In genomic region chr13:108924154-108924940, GRCh38 we compare ENCODE assay signal across 22 cellular contexts.
DNase-seq lines count a peak whose midpoint lies in the region; TF ChIP-seq lines count a peak whose summit lies in the region.
"Had no signal": no experiment of that assay in that cellular context is flagged by ENCODE, and none has a peak within 500 bp of the region (broad histone marks: within the 10 kb centered on the region; RNA-seq: fewer than 3 reads in every experiment).

No MANE protein-coding gene starts in this region.

- no peak for TF ChIP-seq CTCF in fibroblast of lung (conservative IDR thresholded peaks at IDR 0.05 in 1 of 2, IDR thresholded peaks at IDR 0.05 in 1 of 2; ENCODE audit: low read depth in 1 of 2, low read length in 2 of 2)

- no peak overlapping the region for H3K27ac ChIP-seq in fibroblast of lung (ENCODE audit: insufficient read depth, low read length)
- H3K27ac ChIP-seq: dorsolateral prefrontal cortex, esophagus squamous epithelium, hepatocyte, prostate gland had no signal

- no peaks in the 10 kb centered on the region for H3K4me1 Mint-ChIP-seq in activated T-cell treated with anti-CD3 and anti-CD28 coated beads, Interleukin-2, amount 50 U/mL, for 24 hours (ENCODE audit: low read depth)
- H3K4me1 Mint-ChIP-seq: brain, IgD-negative memory B cell, nephron progenitor cell, WTC11 had no signal

- H3K36me3 Mint-ChIP-seq in activated T-cell treated with anti-CD3 and anti-CD28 coated beads, Interleukin-2, amount 50 U/mL, for 24 hours (ENCODE audit: low read depth) = no peaks in the 10 kb centered on the region
- H3K36me3 Mint-ChIP-seq: activated naive CD8-positive, alpha-beta T cell; brain; IgD-negative memory B cell; WTC11 had no signal

- H3K27ac Mint-ChIP-seq in activated T-cell treated with anti-CD3 and anti-CD28 coated beads, Interleukin-2, amount 50 U/mL, for 24 hours = no peak overlapping the region
- H3K27ac Mint-ChIP-seq: activated naive CD8-positive, alpha-beta T cell; activated T-cell treated with anti-CD3 and anti-CD28 coated beads, Interleukin-2, amount 50 U/mL, for 72 hours; brain; IgD-negative memory B cell; nephron progenitor cell; WTC11 had no signal

- H3K36me3 ChIP-seq in H7 (replicated peaks; ENCODE audit: control insufficient read depth, insufficient read depth, low read length) (no peaks in the 10 kb centered on the region), fibroblast of lung (ENCODE audit: control insufficient read depth, insufficient read depth, low read length) (no peaks in the 10 kb centered on the region)
- H3K36me3 ChIP-seq: esophagus squamous epithelium, prostate gland had no signal

- no peaks in the 10 kb centered on the region for H3K9me3 Mint-ChIP-seq in activated T-cell treated with anti-CD3 and anti-CD28 coated beads, Interleukin-2, amount 50 U/mL, for 24 hours
- H3K9me3 Mint-ChIP-seq: activated T-cell treated with anti-CD3 and anti-CD28 coated beads, Interleukin-2, amount 50 U/mL, for 72 hours; brain; IgD-negative memory B cell; nephron progenitor cell; WTC11 had no signal

- H3K9me3 ChIP-seq in fibroblast of lung (ENCODE audit: control insufficient read depth, insufficient read depth, low read depth, low read length) = no peaks in the 10 kb centered on the region
- H3K9me3 ChIP-seq: esophagus squamous epithelium, prostate gland had no signal

- H3K79me2 ChIP-seq in fibroblast of lung (ENCODE audit: control insufficient read depth, insufficient read depth, low read length) = no peaks in the 10 kb centered on the region
- H3K79me2 ChIP-seq: hepatocyte had no signal

- H2AFZ ChIP-seq in fibroblast of lung (ENCODE audit: low read length) = no peak overlapping the region
- H2AFZ ChIP-seq: hepatocyte had no signal

- no peak overlapping the region for H3K4me2 ChIP-seq in fibroblast of lung (ENCODE audit: extremely low read depth, insufficient read depth, low read length)
- H3K4me2 ChIP-seq: hepatocyte had no signal

- no peak overlapping the region for H3K9ac ChIP-seq in fibroblast of lung (ENCODE audit: insufficient read depth, low read length)

- no peaks in the 10 kb centered on the region for H3K4me1 ChIP-seq in fibroblast of lung (ENCODE audit: control insufficient read depth, extremely low read depth, insufficient read depth, low read length)
- H3K4me1 ChIP-seq: prostate gland had no signal

- no peaks in the 10 kb centered on the region for H4K20me1 ChIP-seq in fibroblast of lung (ENCODE audit: control insufficient read depth, extremely low read depth, insufficient read depth, low read length)

- H3K27me3 Mint-ChIP-seq in activated T-cell treated with anti-CD3 and anti-CD28 coated beads, Interleukin-2, amount 50 U/mL, for 24 hours = peaks cover 3% of the 10 kb centered on the region

- no peak overlapping the region for H3K4me3 ChIP-seq in H7 (ENCODE audit: insufficient read depth, low read depth, low read length)
- no peak overlapping the region for H3K4me3 ChIP-seq in fibroblast of lung (replicated peaks in 1 of 4; ENCODE audit: control extremely low read depth in 1 of 4, insufficient read depth in 1 of 4, low read depth in 3 of 4, low read length in 4 of 4)
- H3K4me3 ChIP-seq: dorsolateral prefrontal cortex, esophagus squamous epithelium, hepatocyte, prostate gland had no signal

- DNase-seq in H7 = peak; percentile 44
- peak; percentile 12 for DNase-seq in RPMI8226
- peak; percentile 43 to 64 for DNase-seq in fibroblast of lung (ENCODE audit: low read depth in 2 of 2)
- DNase-seq in renal cortical epithelial cell (ENCODE audit: low read depth) = peak; percentile 81
- DNase-seq in OCI-M1 (lab: John Stamatoyannopoulos, UW) = no peak
- no peak for DNase-seq in NCI-H2196 (lab: John Stamatoyannopoulos, UW; ENCODE audit: unreplicated experiment)
- no peak for DNase-seq in activated T-cell treated with anti-CD3 and anti-CD28 coated beads, Interleukin-2, amount 50 U/mL, for 24 hours
- DNase-seq: activated T-cell treated with anti-CD3 and anti-CD28 coated beads, Interleukin-2, amount 50 U/mL, for 72 hours; dorsolateral prefrontal cortex; esophagus squamous epithelium; midbrain; NCI-H1930; NCI-H510A; nephron progenitor cell; SIG-M5; T-helper 2 cell had no signal

- H3K27me3 ChIP-seq in H7 (ENCODE audit: control insufficient read depth, insufficient read depth, low read length) (no peaks in the 10 kb centered on the region), fibroblast of lung (ENCODE audit: control insufficient read depth, insufficient read depth, low read length) (no peaks in the 10 kb centered on the region)
- H3K27me3 ChIP-seq: esophagus squamous epithelium, hepatocyte had no signal

- H3K4me3 Mint-ChIP-seq in activated T-cell treated with anti-CD3 and anti-CD28 coated beads, Interleukin-2, amount 50 U/mL, for 24 hours = no peak overlapping the region
- H3K4me3 Mint-ChIP-seq: activated naive CD8-positive, alpha-beta T cell; activated T-cell treated with anti-CD3 and anti-CD28 coated beads, Interleukin-2, amount 50 U/mL, for 72 hours; brain; IgD-negative memory B cell; nephron progenitor cell; WTC11 had no signal

Comparison
In these comparisons a context has a peak if more than half of its experiments do, and no peak if none do; other contexts are left out.
1. DNase-seq: peak in H7 (single experiment), RPMI8226 (single experiment), fibroblast of lung (2 of 2) and renal cortical epithelial cell (single experiment); none in OCI-M1 (single experiment), NCI-H2196 (single experiment) and activated T-cell treated with anti-CD3 and anti-CD28 coated beads, Interleukin-2, amount 50 U/mL, for 24 hours (single experiment).